Comparison of ENCODE assay signal across 8 cellular contexts in genomic region chr21:36319767-36320420, GRCh38. TPM values are rescaled to one million over a fixed set of nuclear protein-coding genes. Genes with fewer than 3 reads are reported as not detected.
A peak's percentile ranks its signal among the peaks of the same experiment; 100 is the strongest.
DNase-seq lines count a peak whose midpoint lies in the region; ATAC-seq lines count a peak whose summit lies in the region.

Gene MORC3, plus strand, starts transcription at chr21:36320197. Its CDS starts 68 bp downstream, at chr21:36320265.

- intact Hi-C loops in aorta (cut with DNase I): loop anchor here (5.0 kb wide), 3 partner anchors 58 to 178 kb away; partner anchors contain the start of gene DOP1B (in 1 of the 2)

- H3K36me3 ChIP-seq in rectal smooth muscle tissue (ENCODE audit: control insufficient read depth, insufficient read depth, low read length) (no peaks in the 10 kb centered on the region), aorta (ENCODE audit: control insufficient read depth in 1 of 2, insufficient read depth in 2 of 2, low read length in 1 of 2) (no peaks in the 10 kb centered on the region)

- H3K4me1 ChIP-seq in rectal smooth muscle tissue (ENCODE audit: control insufficient read depth, insufficient read depth, low read length) (peaks cover 7% of the 10 kb centered on the region), aorta (ENCODE audit: control insufficient read depth in 1 of 2, insufficient read depth in 2 of 2, low read length in 2 of 2) (no peaks in the 10 kb centered on the region)

- 0% methylated on average over 41 to 59 of the region's 59 CpGs for WGBS in aorta, 2 donors

- ATAC-seq in GM18508 (IDR thresholded peaks at IDR 0.05; ENCODE audit: insufficient read depth, unreplicated experiment) (peak; percentile 82), HG03025 (IDR thresholded peaks at IDR 0.05; ENCODE audit: low FRiP score, unreplicated experiment) (peak; percentile 80), aorta (ENCODE audit: low FRiP score) (peak; percentile 99)

- peak within 1 kb of the TSS; percentile 53 for H3K9ac ChIP-seq in rectal smooth muscle tissue (ENCODE audit: low read length)

- DNase-seq in NCI-H2081 (lab: John Stamatoyannopoulos, UW) (peak; percentile 96 to 98), T1000 (lab: John Stamatoyannopoulos, UW) (peak; percentile 97), astrocyte of the hippocampus (ENCODE audit: low read depth, low spot score) (peak; percentile 100), hepatic stellate cell (ENCODE audit: low spot score) (peak; percentile 99), aorta (peak; percentile 98 to 99)

- H3K27ac ChIP-seq in rectal smooth muscle tissue (ENCODE audit: low read depth, low read length): peak within 1 kb of the TSS; percentile 97
- H3K27ac ChIP-seq in aorta (ENCODE audit: low read depth in 1 of 2, low read length in 2 of 2): peak within 1 kb of the TSS; percentile 82 to 87

- H3K4me3 ChIP-seq in rectal smooth muscle tissue (ENCODE audit: low read length) (peak within 1 kb of the TSS; percentile 81), aorta (ENCODE audit: low read length in 2 of 2) (peak within 1 kb of the TSS; percentile 30 to 58)

- no peaks in the 10 kb centered on the region for H3K27me3 ChIP-seq in rectal smooth muscle tissue (ENCODE audit: control insufficient read depth, insufficient read depth, low read length)
- H3K27me3 ChIP-seq in aorta (ENCODE audit: control insufficient read depth in 1 of 2, insufficient read depth in 2 of 2, low read length in 1 of 2): no peaks in the 10 kb centered on the region

- no peaks in the 10 kb centered on the region for H3K9me3 ChIP-seq in aorta (ENCODE audit: control insufficient read depth, low read length)

RNA-seq across cellular contexts. Expression of gene MORC3, which starts in this region (rescaled TPM):
- total RNA-seq in aorta: 10 to 100 TPM; 38.7 to 45.2 TPM
- polyA plus RNA-seq in aorta: 10 to 100 TPM; 12.0 to 18.3 TPM

Comparison
In these comparisons a context has a peak if more than half of its experiments do, and no peak if none do; other contexts are left out.
1. Peak in every context shown above with its lines: DNase-seq, ATAC-seq, H3K4me3 ChIP-seq and H3K27ac ChIP-seq.